In the genomic region with DNA sequence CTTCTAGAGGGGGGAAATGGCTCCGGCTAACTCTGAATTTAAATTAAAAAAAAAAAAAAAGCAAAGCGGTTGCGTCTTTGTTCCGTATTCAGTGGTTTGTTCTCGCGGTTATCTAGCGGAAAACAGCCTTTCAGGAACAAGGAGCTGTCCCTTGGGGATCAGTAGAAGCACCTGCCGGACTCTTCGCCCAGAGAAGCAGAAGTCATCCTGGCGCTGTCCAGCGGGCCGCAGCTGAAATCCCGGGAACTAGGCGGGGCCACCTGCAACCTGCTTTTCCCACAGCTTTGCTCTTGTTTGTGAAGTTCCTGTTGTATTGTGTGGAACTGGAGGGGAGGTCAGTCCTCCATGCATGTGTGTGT, we compare ENCODE assay signal across 10 cellular contexts. TPM values are rescaled to one million over a fixed set of nuclear protein-coding genes. Genes with fewer than 3 reads are reported as not detected.
DNase-seq lines count a peak whose midpoint lies in the region; ATAC-seq, FAIRE-seq and TF ChIP-seq lines count a peak whose summit lies in the region.
"Had no signal": no experiment of that assay in that cellular context is flagged by ENCODE, and none has a peak within 500 bp of the region (broad histone marks: within the 10 kb centered on the region; RNA-seq: fewer than 3 reads in every experiment).

No MANE protein-coding gene starts in this region.

- intact Hi-C loops in Caco-2 (cut with micrococcal nuclease; ENCODE audit: unreplicated experiment): no loop called here
- intact Hi-C loops in left lung (cut with DNase I): no loop called here

- H3K36me3 Mint-ChIP-seq in Caco-2 (ENCODE audit: insufficient read depth, unreplicated experiment): no peaks in the 10 kb centered on the region

- no TSS peak for BruUV-seq in Caco-2 (replicated peaks; lab: Mats Ljungman, UMichigan)

- no peaks in the 10 kb centered on the region for H3K27me3 Mint-ChIP-seq in Caco-2 (ENCODE audit: insufficient read depth, unreplicated experiment)

- no peak for FAIRE-seq in bronchial epithelial cell (lab: Jason Lieb, UNC)

- H3K4me1 ChIP-seq in Caco-2 (no peaks in the 10 kb centered on the region), left lung (no peaks in the 10 kb centered on the region)
- H3K4me1 ChIP-seq: parathyroid adenoma had no signal

- no peaks in the 10 kb centered on the region for H3K4me1 Mint-ChIP-seq in Caco-2 (ENCODE audit: low read depth, unreplicated experiment)

- no peaks in the 10 kb centered on the region for H3K9me3 Mint-ChIP-seq in Caco-2 (ENCODE audit: unreplicated experiment)

- no peak overlapping the region for H3K27ac Mint-ChIP-seq in Caco-2 (ENCODE audit: unreplicated experiment)

- no peak overlapping the region for H3K4me3 Mint-ChIP-seq in Caco-2 (ENCODE audit: unreplicated experiment)

- POLR2A ChIA-PET in Caco-2 (lab: Charles Lee): no interaction called here

- TF ChIP-seq CTCF in Caco-2 (IDR thresholded peaks at IDR 0.05; ENCODE audit: insufficient read depth in 1 of 2, low read depth in 1 of 2, low read length in 1 of 2, severe bottlenecking in 1 of 2, unreplicated experiment in 1 of 2) (no peak), bronchial epithelial cell (IDR thresholded peaks at IDR 0.05; ENCODE audit: insufficient read depth, low read length, severe bottlenecking) (no peak), left lung (IDR thresholded peaks at IDR 0.05) (no peak)

- H3K36me3 ChIP-seq in Caco-2 (ENCODE audit: control insufficient read depth, insufficient read depth, low read length) (no peaks in the 10 kb centered on the region), bronchial epithelial cell (ENCODE audit: control insufficient read depth, insufficient read depth, low read length) (no peaks in the 10 kb centered on the region), left lung (no peaks in the 10 kb centered on the region)

- CTCF ChIA-PET in Caco-2 (lab: Charles Lee): no interaction called here

- H3K4me3 ChIP-seq in Caco-2 (ENCODE audit: low read depth, low read length): no peak overlapping the region
- H3K4me3 ChIP-seq in bronchial epithelial cell (ENCODE audit: low read depth, low read length): no peak overlapping the region
- H3K4me3 ChIP-seq in left lung: no peak overlapping the region
- H3K4me3 ChIP-seq: coronary artery had no signal

- no peaks in the 10 kb centered on the region for H3K9me3 ChIP-seq in Caco-2
- no peaks in the 10 kb centered on the region for H3K9me3 ChIP-seq in left lung

- H3K27me3 ChIP-seq in Caco-2 (replicated peaks; ENCODE audit: control insufficient read depth, insufficient read depth, low read length) (no peaks in the 10 kb centered on the region), bronchial epithelial cell (ENCODE audit: control insufficient read depth, insufficient read depth, low read length) (peaks cover 6% of the 10 kb centered on the region), left lung (peaks cover 19 to 28% of the 10 kb centered on the region in 2 donors)

- ATAC-seq in left lung (peak; percentile 84), GM21786 (IDR thresholded peaks at IDR 0.05; ENCODE audit: unreplicated experiment) (no peak), HG03135 (IDR thresholded peaks at IDR 0.05; ENCODE audit: unreplicated experiment) (no peak)

- DNase-seq in Caco-2 (peak; percentile 44 to 54), HuH-7.5 (ENCODE audit: low spot score) (peak; percentile 13), bronchial epithelial cell (ENCODE audit: low read depth) (peak; percentile 53), left lung (peak; percentile 35 to 66), SKM-1 (lab: John Stamatoyannopoulos, UW; ENCODE audit: unreplicated experiment) (no peak), nucleus accumbens (lab: John Stamatoyannopoulos, UW) (no peak)

- no peak overlapping the region for H3K27ac ChIP-seq in left lung
- H3K27ac ChIP-seq: coronary artery, parathyroid adenoma had no signal

RNA-seq across cellular contexts. Expression of a gene that starts 43.9 kb away (rescaled TPM):
- total RNA-seq in Caco-2 (2022) (not detected in 2 replicates), bronchial epithelial cell (not detected in 2 replicates), left lung (not detected)

RNA-seq across cellular contexts. Expression of a gene that starts 58.1 kb away (rescaled TPM):
- total RNA-seq in Caco-2 (2022) (not detected in 2 replicates), bronchial epithelial cell (not detected in 2 replicates), left lung (not detected)

RNA-seq across cellular contexts. Expression of a gene that starts 58.2 kb away (rescaled TPM):
- total RNA-seq in Caco-2 (2022) (51.1 and 55.1 TPM in 2 replicates), bronchial epithelial cell (37.1 and 44.8 TPM in 2 replicates), left lung (10 to 100 TPM; 33.2 to 35.5 TPM)

Comparison
In these comparisons a context has a peak if more than half of its experiments do, and no peak if none do; other contexts are left out.
1. DNase-seq: peak in Caco-2 (2 of 2), HuH-7.5 (single experiment), bronchial epithelial cell (single experiment) and left lung (2 of 2); none in SKM-1 (single experiment) and nucleus accumbens (0 of 56).